1 cellular context compared by ENCODE assay signal in the genomic region with DNA sequence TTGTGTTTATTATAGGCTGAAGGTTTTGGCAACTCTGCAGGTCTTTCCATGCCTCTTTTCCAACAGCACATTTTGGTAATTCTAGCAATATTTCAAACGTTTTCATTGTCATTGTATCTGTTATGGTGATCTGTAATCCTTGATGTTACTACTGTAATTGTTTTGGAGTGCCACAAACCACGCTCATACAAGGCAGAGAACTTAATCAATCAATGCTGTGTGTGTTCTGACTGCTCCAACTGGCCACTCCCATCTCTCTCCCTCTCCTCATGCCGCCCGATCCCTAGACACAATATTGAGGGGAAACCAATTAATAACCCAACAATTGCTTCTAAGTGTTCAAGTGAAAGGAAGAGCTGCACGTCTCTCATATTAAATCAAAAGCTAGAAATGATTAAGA.
TF ChIP-seq lines count a peak whose summit lies in the region.

No MANE protein-coding gene starts in this region.

TF ChIP-seq in HepG2, 621 proteins besides CTCF, POLR2A, EP300 and RAD21:
- no peak for TF ChIP-seq ISL2 (CRISPR knock-in tag; IDR thresholded peaks at IDR 0.05)
- TF ChIP-seq ZNF547 (CRISPR knock-in tag; IDR thresholded peaks at IDR 0.05) = no peak
- no peak for TF ChIP-seq ZNF619 (CRISPR knock-in tag; IDR thresholded peaks at IDR 0.05)
- no peak for TF ChIP-seq ISX (CRISPR knock-in tag; conservative IDR thresholded peaks at IDR 0.05)
- no peak for TF ChIP-seq NCOA5 (CRISPR knock-in tag; IDR thresholded peaks at IDR 0.05)
- TF ChIP-seq, protein P1, sequence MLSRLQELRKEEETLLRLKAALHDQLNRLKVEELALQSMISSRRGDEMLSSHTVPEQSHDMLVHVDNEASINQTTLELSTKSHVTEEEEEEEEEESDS (CRISPR knock-in tag; IDR thresholded peaks at IDR 0.05; ENCODE audit: borderline replicate concordance) = no peak
- no peak for TF ChIP-seq ZBTB7B (CRISPR knock-in tag; IDR thresholded peaks at IDR 0.05)
- TF ChIP-seq, protein P2, sequence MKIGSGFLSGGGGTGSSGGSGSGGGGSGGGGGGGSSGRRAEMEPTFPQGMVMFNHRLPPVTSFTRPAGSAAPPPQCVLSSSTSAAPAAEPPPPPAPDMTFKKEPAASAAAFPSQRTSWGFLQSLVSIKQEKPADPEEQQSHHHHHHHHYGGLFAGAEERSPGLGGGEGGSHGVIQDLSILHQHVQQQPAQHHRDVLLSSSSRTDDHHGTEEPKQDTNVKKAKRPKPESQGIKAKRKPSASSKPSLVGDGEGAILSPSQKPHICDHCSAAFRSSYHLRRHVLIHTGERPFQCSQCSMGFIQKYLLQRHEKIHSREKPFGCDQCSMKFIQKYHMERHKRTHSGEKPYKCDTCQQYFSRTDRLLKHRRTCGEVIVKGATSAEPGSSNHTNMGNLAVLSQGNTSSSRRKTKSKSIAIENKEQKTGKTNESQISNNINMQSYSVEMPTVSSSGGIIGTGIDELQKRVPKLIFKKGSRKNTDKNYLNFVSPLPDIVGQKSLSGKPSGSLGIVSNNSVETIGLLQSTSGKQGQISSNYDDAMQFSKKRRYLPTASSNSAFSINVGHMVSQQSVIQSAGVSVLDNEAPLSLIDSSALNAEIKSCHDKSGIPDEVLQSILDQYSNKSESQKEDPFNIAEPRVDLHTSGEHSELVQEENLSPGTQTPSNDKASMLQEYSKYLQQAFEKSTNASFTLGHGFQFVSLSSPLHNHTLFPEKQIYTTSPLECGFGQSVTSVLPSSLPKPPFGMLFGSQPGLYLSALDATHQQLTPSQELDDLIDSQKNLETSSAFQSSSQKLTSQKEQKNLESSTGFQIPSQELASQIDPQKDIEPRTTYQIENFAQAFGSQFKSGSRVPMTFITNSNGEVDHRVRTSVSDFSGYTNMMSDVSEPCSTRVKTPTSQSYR (CRISPR knock-in tag; IDR thresholded peaks at IDR 0.05; ENCODE audit: borderline replicate concordance) = no peak
